Comparison of ENCODE assay signal across 34 cellular contexts in the genomic region with DNA sequence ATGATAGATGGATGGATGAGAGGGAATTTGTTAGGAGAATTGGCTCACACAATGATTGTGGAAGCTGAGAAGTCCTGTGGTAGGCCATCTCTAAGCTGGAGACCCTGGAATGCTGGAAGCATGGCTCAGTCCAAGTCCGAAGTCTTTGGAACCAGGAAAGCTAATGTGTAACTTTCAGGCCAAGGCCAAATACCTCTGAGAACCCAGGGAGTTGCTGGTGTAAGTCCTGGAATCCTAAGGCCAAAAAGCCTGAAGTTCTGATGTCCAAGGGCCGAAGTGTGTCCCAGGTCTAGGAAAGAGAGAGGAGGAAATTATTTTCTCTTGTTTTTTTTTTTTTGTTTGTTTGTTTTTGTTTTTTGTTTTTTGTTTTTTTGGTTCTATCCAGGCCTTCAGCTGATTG.
A peak's percentile ranks its signal among the peaks of the same experiment; 100 is the strongest.
DNase-seq lines count a peak whose midpoint lies in the region; ATAC-seq, FAIRE-seq and TF ChIP-seq lines count a peak whose summit lies in the region.
"Had no signal": no experiment of that assay in that cellular context is flagged by ENCODE, and none has a peak within 500 bp of the region (broad histone marks: within the 10 kb centered on the region; RNA-seq: fewer than 3 reads in every experiment).

No MANE protein-coding gene starts in this region.

- TF ChIP-seq CTCF in HepG2 (CRISPR knock-in tag; IDR thresholded peaks at IDR 0.05): no peak
- no peak for TF ChIP-seq CTCF in right lobe of liver (IDR thresholded peaks at IDR 0.05)
- no peak for TF ChIP-seq CTCF in K562 (IDR thresholded peaks at IDR 0.05 in 2 of 3, conservative IDR thresholded peaks at IDR 0.05 in 1 of 3; ENCODE audit: insufficient read depth in 2 of 3, low read depth in 1 of 3, low read length in 3 of 3)
- TF ChIP-seq CTCF in H1 (IDR thresholded peaks at IDR 0.05; ENCODE audit: control extremely low read depth in 1 of 3, insufficient read depth in 1 of 3, low read depth in 1 of 3, low read length in 3 of 3): no peak
- TF ChIP-seq CTCF in kidney (IDR thresholded peaks at IDR 0.05; ENCODE audit: borderline replicate concordance, extremely low read depth, insufficient read depth): no peak
- no peak for TF ChIP-seq CTCF in suprapubic skin (IDR thresholded peaks at IDR 0.05)

- TF ChIP-seq RAD21 in HepG2 (CRISPR knock-in tag; IDR thresholded peaks at IDR 0.05) (no peak), K562 (CRISPR knock-in tag; conservative IDR thresholded peaks at IDR 0.05 in 1 of 2, IDR thresholded peaks at IDR 0.05 in 1 of 2) (no peak), H1 (IDR thresholded peaks at IDR 0.05 in 1 of 2, conservative IDR thresholded peaks at IDR 0.05 in 1 of 2; ENCODE audit: low read depth in 2 of 2, low read length in 2 of 2) (no peak)

- TF ChIP-seq EP300 in HepG2 (IDR thresholded peaks at IDR 0.05; ENCODE audit: low read depth in 2 of 2, low read length in 2 of 2): peak in 1 of 2 experiments; percentile 79; a peak in 1 of 4 replicates
- TF ChIP-seq EP300 in HepG2 (CRISPR knock-in tag; IDR thresholded peaks at IDR 0.05; ENCODE audit: borderline replicate concordance): peak; percentile 37; the same call in 1 of the 2 replicates
- no peak for TF ChIP-seq EP300 in K562 (IDR thresholded peaks at IDR 0.05; ENCODE audit: low read length)
- TF ChIP-seq EP300 in H1 (IDR thresholded peaks at IDR 0.05; ENCODE audit: borderline replicate concordance in 1 of 2, low read depth in 2 of 2, low read length in 2 of 2): no peak
- TF ChIP-seq EP300 in suprapubic skin (IDR thresholded peaks at IDR 0.05): no peak

- H2BK15ac ChIP-seq in H1 (ENCODE audit: low read length): no peak overlapping the region

- CTCF ChIA-PET in HepG2 (lab: Yijun Ruan, JAX; ENCODE audit: low intra/inter-chr PET ratio, low total read pairs): no interaction called here
- CTCF ChIA-PET in K562 (lab: Yijun Ruan, JAX; ENCODE audit: low intra/inter-chr PET ratio): no interaction called here
- CTCF ChIA-PET in H1 (lab: Charles Lee; ENCODE audit: partially characterized antibody): no interaction called here

- H4K5ac ChIP-seq in H1 (ENCODE audit: insufficient read length, low read depth, low read length): no peak overlapping the region

- in situ Hi-C loops in HepG2 (cut with HindIII; ENCODE audit: extremely low pct_ligation_motif_present, low pct_unique_long_range_greater_than_20kb) (no loop called here), K562 (cut with MboI) (no loop called here)

- H3K23ac ChIP-seq in H1 (ENCODE audit: insufficient read length): no peak overlapping the region

- 3% methylated on average over 2 of the region's 2 CpGs for WGBS in HepG2 (ENCODE audit: low lambda C conversion rate)
- 47% methylated on average over 2 of the region's 2 CpGs for WGBS in right lobe of liver (ENCODE audit: insufficient coverage, low coverage, low lambda C conversion rate, missing lambda C conversion rate)
- WGBS in K562 (ENCODE audit: insufficient coverage, low coverage, missing lambda C conversion rate): 27% methylated on average over 1 of the region's 2 CpGs
- 83% methylated on average over 2 of the region's 2 CpGs; no CpG with 5 or more reads in 1 of the 2 experiments for WGBS in H1 (ENCODE audit: extremely low coverage in 1 of 2, insufficient coverage in 1 of 2, insufficient read length in 1 of 2, insufficient replicate concordance in 2 of 2, low coverage in 1 of 2, low lambda C conversion rate in 2 of 2, missing lambda C conversion rate in 1 of 2), 2 experiments
- 86% methylated on average over 2 of the region's 2 CpGs for WGBS in suprapubic skin

- no peak overlapping the region for H2BK5ac ChIP-seq in H1 (ENCODE audit: low read depth, low read length)

- H3K18ac ChIP-seq in H1 (ENCODE audit: extremely low read depth, low read length): no peak overlapping the region

- TF ChIP-seq POLR2A in HepG2 (IDR thresholded peaks at IDR 0.05; ENCODE audit: insufficient read depth in 1 of 2, low read depth in 2 of 2, low read length in 2 of 2) (no peak), right lobe of liver (IDR thresholded peaks at IDR 0.05) (no peak), K562 (conservative IDR thresholded peaks at IDR 0.05) (no peak), H1 (IDR thresholded peaks at IDR 0.05; ENCODE audit: control extremely low read depth in 1 of 2, low read depth in 2 of 2, low read length in 2 of 2) (no peak), suprapubic skin (IDR thresholded peaks at IDR 0.05) (no peak)

- peak; percentile 100 for ATAC-seq in HepG2
- ATAC-seq in right lobe of liver: no peak
- ATAC-seq in K562: no peak
- ATAC-seq: A549; CD8-positive, alpha-beta T cell had no signal

- H2BK12ac ChIP-seq in H1 (ENCODE audit: low read depth, low read length): no peak overlapping the region

- H2AFZ ChIP-seq in HepG2 (ENCODE audit: low read length) (no peak overlapping the region), K562 (ENCODE audit: low read depth, low read length) (no peak overlapping the region), H1 (ENCODE audit: low read length) (peak overlapping the region; percentile 65; the same call in 1 of the 2 replicates)

- intact Hi-C loops in HepG2 (cut with micrococcal nuclease; ENCODE audit: unreplicated experiment) (no loop called here), right lobe of liver (cut with DNase I) (no loop called here), K562 (cut with micrococcal nuclease) (no loop called here), kidney (cut with DNase I) (no loop called here)

- H3K56ac ChIP-seq in H1 (replicated peaks; ENCODE audit: insufficient read length, low read depth, low read length): no peak overlapping the region

- H3K36me3 ChIP-seq in HepG2 (replicated peaks in 1 of 2; ENCODE audit: control insufficient read depth in 1 of 2, insufficient read depth in 2 of 2, low read length in 2 of 2) (no peaks in the 10 kb centered on the region), right lobe of liver (no peaks in the 10 kb centered on the region), K562 (ENCODE audit: control insufficient read depth, insufficient read depth, low read length) (no peaks in the 10 kb centered on the region), H1 (ENCODE audit: control insufficient read depth in 2 of 4, insufficient read depth in 4 of 4, low read length in 3 of 4) (no peaks in the 10 kb centered on the region), kidney (ENCODE audit: control insufficient read depth in 1 of 2, insufficient read depth in 2 of 2, low read length in 2 of 2) (no peaks in the 10 kb centered on the region), suprapubic skin (no peaks in the 10 kb centered on the region)
- H3K36me3 ChIP-seq: BE2C; BLaER1; BLaER1 treated with 17β-estradiol and CSF1 and Interleukin-3, amounts not matched to agents 10 nM and 100 nM had no signal

- H3K4me3 ChIP-seq in HepG2 (replicated peaks in 1 of 3; ENCODE audit: insufficient read depth in 1 of 3, low read depth in 2 of 3, low read length in 3 of 3): no peak overlapping the region; a peak in 1 of 6 replicates
- H3K4me3 ChIP-seq in right lobe of liver: no peak overlapping the region
- H3K4me3 ChIP-seq in K562: no peak overlapping the region
- H3K4me3 ChIP-seq in H1 (ENCODE audit: extremely low read depth in 1 of 4, insufficient read depth in 2 of 4, low read depth in 3 of 4, low read length in 4 of 4): no peak overlapping the region
- no peak overlapping the region for H3K4me3 ChIP-seq in kidney (ENCODE audit: low read length in 2 of 2)
- H3K4me3 ChIP-seq in suprapubic skin: no peak overlapping the region
- H3K4me3 ChIP-seq: A549; BLaER1; BLaER1 treated with 17β-estradiol and CSF1 and Interleukin-3, amounts not matched to agents 10 nM and 100 nM had no signal

- POLR2A ChIA-PET in HepG2 (lab: Yijun Ruan, JAX): interaction anchor here (0.8 kb wide), 1 partner anchor 9 kb away, joined by 3 read pairs; no protein-coding TSS in a partner anchor
- POLR2A ChIA-PET in K562 (lab: Yijun Ruan, JAX): no interaction called here
- POLR2A ChIA-PET in H1 (lab: Charles Lee; ENCODE audit: partially characterized antibody): no interaction called here

- H2BK20ac ChIP-seq in H1 (ENCODE audit: low read length): no peak overlapping the region

- H3K4me1 ChIP-seq in HepG2 (ENCODE audit: insufficient read depth, low read length) (peaks cover 33% of the 10 kb centered on the region), right lobe of liver (no peaks in the 10 kb centered on the region), K562 (replicated peaks in 1 of 2; ENCODE audit: control insufficient read depth in 2 of 2, insufficient read depth in 2 of 2, low read length in 2 of 2) (no peaks in the 10 kb centered on the region; a peak in 2 of 5 replicates), H1 (replicated peaks in 1 of 4; ENCODE audit: control insufficient read depth in 3 of 4, insufficient read depth in 4 of 4, low read length in 3 of 4) (peaks cover 0 to 3% (median 0%) of the 10 kb centered on the region in 4 experiments; a peak in 1 of 7 replicates), kidney (ENCODE audit: control insufficient read depth in 1 of 2, insufficient read depth in 1 of 2, low read depth in 1 of 2, low read length in 2 of 2) (no peaks in the 10 kb centered on the region), suprapubic skin (no peaks in the 10 kb centered on the region)
- H3K4me1 ChIP-seq: A549; BE2C; BLaER1; BLaER1 treated with 17β-estradiol and CSF1 and Interleukin-3, amounts not matched to agents 10 nM and 100 nM; Caco-2 had no signal

- H3K27me3 ChIP-seq in HepG2 (ENCODE audit: control insufficient read depth in 1 of 2, insufficient read depth in 2 of 2, low read length in 2 of 2) (no peaks in the 10 kb centered on the region), right lobe of liver (no peaks in the 10 kb centered on the region), K562 (ENCODE audit: control insufficient read depth in 2 of 2, insufficient read depth in 2 of 2, low read length in 2 of 2) (no peaks in the 10 kb centered on the region), H1 (replicated peaks in 1 of 4; ENCODE audit: control insufficient read depth in 3 of 4, extremely low read depth in 1 of 4, insufficient read depth in 3 of 4, low read length in 3 of 4) (no peaks in the 10 kb centered on the region), suprapubic skin (no peaks in the 10 kb centered on the region)
- H3K27me3 ChIP-seq: BE2C; BLaER1; BLaER1 treated with 17β-estradiol and CSF1 and Interleukin-3, amounts not matched to agents 10 nM and 100 nM had no signal

- H3K4me2 ChIP-seq in HepG2 (ENCODE audit: low read depth, low read length) (peak overlapping the region; percentile 48), K562 (ENCODE audit: insufficient read depth, low read length) (no peak overlapping the region), H1 (ENCODE audit: insufficient read depth in 1 of 2, low read depth in 2 of 2, low read length in 2 of 2) (no peak overlapping the region)
- H3K4me2 ChIP-seq: A549; BLaER1; BLaER1 treated with 17β-estradiol and CSF1 and Interleukin-3, amounts not matched to agents 10 nM and 100 nM had no signal

- DNase-seq in HepG2 (ENCODE audit: low spot score) (peak; percentile 89), right lobe of liver (no peak), K562 (ENCODE audit: extremely low read depth in 1 of 4, low spot score in 3 of 4) (no peak), H1 (ENCODE audit: low read depth in 1 of 2, low spot score in 2 of 2) (no peak), kidney (no peak), HK-2 (ENCODE audit: unreplicated experiment) (no peak), suprapubic skin (ENCODE audit: low spot score in 2 of 2) (no peak), NCI-H1092 treated with DMSO at 0.1 percent for 48 hours (lab: John Stamatoyannopoulos, UW) (no peak)
- DNase-seq: 8988T; ACHN; AML-193; BE2C; C1 segment of cervical spinal cord; Caco-2; Calu3; CD4-positive, alpha-beta memory T cell; CD4-positive, alpha-beta T cell; CD4-positive, CD25-positive, alpha-beta regulatory T cell; CD8-positive, alpha-beta memory T cell; CD8-positive, alpha-beta T cell; COR-L47; DMS 273 treated with DMSO at 0.1 percent for 48 hours; DMS153; DMS53; DMS79; DMS79 treated with DMSO at 0.1 percent for 48 hours; DND-41; EL had no signal

- H3K23me2 ChIP-seq in H1 (ENCODE audit: low read depth, low read length): no peaks in the 10 kb centered on the region

- no peak overlapping the region for H2BK120ac ChIP-seq in H1 (replicated peaks; ENCODE audit: low read depth, low read length)

- FAIRE-seq in HepG2 (lab: Jason Lieb, UNC) (peak; percentile 91), K562 (lab: Jason Lieb, UNC) (peak; percentile 29), H1 (lab: Jason Lieb, UNC) (no peak), kidney (lab: Jason Lieb, UNC) (peak; percentile 61)
- FAIRE-seq: A549, D721Med had no signal

- H3K27ac ChIP-seq in HepG2 (ENCODE audit: extremely low read length, insufficient read depth, low read length) (peak overlapping the region; percentile 45), right lobe of liver (no peak overlapping the region), K562 (ENCODE audit: extremely low read depth, low read depth, low read length) (no peak overlapping the region), H1 (ENCODE audit: low read depth, low read length) (no peak overlapping the region), kidney (ENCODE audit: low read depth in 2 of 2, low read length in 2 of 2) (no peak overlapping the region), suprapubic skin (no peak overlapping the region)
- H3K27ac ChIP-seq: 22Rv1; A549; BLaER1; BLaER1 treated with 17β-estradiol and CSF1 and Interleukin-3, amounts not matched to agents 10 nM and 100 nM; C4-2B had no signal

- H3K9me3 ChIP-seq in HepG2 (ENCODE audit: low read length): no peaks in the 10 kb centered on the region
- no peaks in the 10 kb centered on the region for H3K9me3 ChIP-seq in right lobe of liver
- no peaks in the 10 kb centered on the region for H3K9me3 ChIP-seq in K562 (replicated peaks; ENCODE audit: control insufficient read depth, insufficient read depth, low read depth, low read length)
- H3K9me3 ChIP-seq in H1 (ENCODE audit: insufficient read depth in 2 of 2, low read depth in 1 of 2, low read length in 1 of 2): no peaks in the 10 kb centered on the region
- no peaks in the 10 kb centered on the region for H3K9me3 ChIP-seq in kidney (ENCODE audit: control insufficient read depth in 1 of 2, low read length in 2 of 2)
- no peaks in the 10 kb centered on the region for H3K9me3 ChIP-seq in suprapubic skin
- H3K9me3 ChIP-seq: A549; BE2C; BLaER1; BLaER1 treated with 17β-estradiol and CSF1 and Interleukin-3, amounts not matched to agents 10 nM and 100 nM; Caco-2 had no signal

- no peaks in the 10 kb centered on the region for H3K79me1 ChIP-seq in H1 (ENCODE audit: low read depth, low read length)

- H3K9ac ChIP-seq in HepG2 (ENCODE audit: insufficient read depth, low read depth, low read length) (no peak overlapping the region), K562 (ENCODE audit: insufficient read depth in 1 of 2, low read depth in 2 of 2, low read length in 2 of 2) (no peak overlapping the region), H1 (replicated peaks in 1 of 4; ENCODE audit: extremely low read depth in 1 of 4, low read depth in 3 of 4, low read length in 3 of 4) (no peak overlapping the region), kidney (ENCODE audit: low read length in 2 of 2) (no peak overlapping the region)
- H3K9ac ChIP-seq: BLaER1; BLaER1 treated with 17β-estradiol and CSF1 and Interleukin-3, amounts not matched to agents 10 nM and 100 nM had no signal

- BruUV-seq in HepG2 (replicated peaks; lab: Mats Ljungman, UMichigan) (no TSS peak), K562 (replicated peaks; lab: Mats Ljungman, UMichigan) (no TSS peak)

- no peak overlapping the region for H4K91ac ChIP-seq in H1 (replicated peaks; ENCODE audit: insufficient read length, low read length)

- H4K20me1 ChIP-seq in HepG2 (ENCODE audit: insufficient read depth, low read length) (no peaks in the 10 kb centered on the region), K562 (replicated peaks; ENCODE audit: control insufficient read depth, insufficient read depth, low read length) (no peaks in the 10 kb centered on the region), H1 (replicated peaks in 1 of 2; ENCODE audit: control insufficient read depth in 1 of 2, insufficient read depth in 2 of 2, low read length in 2 of 2) (no peaks in the 10 kb centered on the region)
- H4K20me1 ChIP-seq: BLaER1; BLaER1 treated with 17β-estradiol and CSF1 and Interleukin-3, amounts not matched to agents 10 nM and 100 nM had no signal

- H3K14ac ChIP-seq in H1 (ENCODE audit: insufficient read length): no peak overlapping the region

- H2AK5ac ChIP-seq in H1 (ENCODE audit: low read depth, low read length): no peak overlapping the region

- H4K8ac ChIP-seq in H1 (ENCODE audit: extremely low read depth, insufficient read depth, low read length): no peak overlapping the region

- H3K79me2 ChIP-seq in HepG2 (ENCODE audit: insufficient read depth, low read length): no peaks in the 10 kb centered on the region
- no peaks in the 10 kb centered on the region for H3K79me2 ChIP-seq in K562 (ENCODE audit: control insufficient read depth, insufficient read depth, low read length)
- H3K79me2 ChIP-seq in H1 (ENCODE audit: control insufficient read depth in 1 of 2, insufficient read depth in 2 of 2, low read length in 2 of 2): no peaks in the 10 kb centered on the region

- H3K4ac ChIP-seq in H1 (replicated peaks; ENCODE audit: insufficient read length, low read depth, low read length): no peak overlapping the region

- H3K9me1 ChIP-seq in K562 (ENCODE audit: control insufficient read depth, insufficient read depth, low read length): no peaks in the 10 kb centered on the region

Comparison
In these comparisons a context has a peak if more than half of its experiments do, and no peak if none do; other contexts are left out.
1. Of the 241 proteins assayed by ChIP-seq in both HepG2 and K562: peak only in HepG2: ATF2, BCL6, DPF2, EHMT2, EP300, ERF and 32 more; only in K562: none; in both: none; in neither: 198; mixed calls (peak in some experiments, not most) for 5.